22 cellular contexts compared by ENCODE assay signal in the genomic region with DNA sequence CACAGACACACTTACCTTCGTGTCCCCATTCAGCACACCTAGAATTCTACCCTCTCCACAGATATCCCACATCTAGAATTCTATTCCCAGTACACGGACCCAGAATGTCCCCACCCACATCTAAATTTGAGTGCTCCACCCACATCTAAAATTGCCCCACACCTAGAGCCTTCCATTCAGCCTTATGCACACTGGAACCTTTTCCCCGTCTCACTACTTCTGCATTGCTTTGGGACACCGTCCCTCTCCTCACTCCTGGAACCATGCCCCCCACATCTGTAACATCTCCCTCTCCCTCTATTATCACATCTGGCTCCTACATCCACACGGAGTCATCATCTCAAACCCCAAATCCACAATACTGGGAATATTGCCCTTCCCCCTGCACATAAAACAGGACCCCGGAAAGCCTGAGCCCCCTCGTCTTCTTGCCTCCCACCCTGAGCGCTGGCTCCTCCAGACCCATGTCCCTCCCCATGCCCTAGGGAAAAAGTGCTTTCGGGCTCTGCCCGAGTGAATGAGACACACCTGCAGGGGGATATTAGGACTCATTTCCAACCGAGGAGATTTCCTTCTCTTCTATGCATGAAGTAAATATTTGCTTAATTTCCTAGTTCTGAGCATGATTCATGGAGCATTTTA.
DNase-seq lines count a peak whose midpoint lies in the region; ATAC-seq and TF ChIP-seq lines count a peak whose summit lies in the region.
"Had no signal": no experiment of that assay in that cellular context is flagged by ENCODE, and none has a peak within 500 bp of the region (broad histone marks: within the 10 kb centered on the region; RNA-seq: fewer than 3 reads in every experiment).

No MANE protein-coding gene starts in this region.

- no peaks in the 10 kb centered on the region for H3K9me3 Mint-ChIP-seq in activated naive CD8-positive, alpha-beta T cell treated with anti-CD3 and anti-CD28 coated beads, Interleukin-2, amount 10 ng/mL, durations not matched to agents 7 days and 5 days
- no peaks in the 10 kb centered on the region for H3K9me3 Mint-ChIP-seq in activated naive CD8-positive, alpha-beta T cell treated with anti-CD3 and anti-CD28 coated beads, Interleukin-2, amount 50 U/mL, for 24 hours
- H3K9me3 Mint-ChIP-seq in stimulated activated naive CD8-positive, alpha-beta T cell treated with anti-CD3 and anti-CD28 coated beads, Interleukin-15, amount 100 ng/mL, for 72 hours = no peaks in the 10 kb centered on the region
- H3K9me3 Mint-ChIP-seq: activated CD4-positive, alpha-beta T cell treated with anti-CD3 and anti-CD28 coated beads, Interleukin-2, amount 10 ng/mL, durations not matched to agents 24 days and 14 days; activated naive CD4-positive, alpha-beta T cell treated with anti-CD3 and anti-CD28 coated beads, Interleukin-2, amount 50 U/mL, for 72 hours; activated T-cell treated with anti-CD3 and anti-CD28 coated beads, Interleukin-2, amount 50 U/mL, for 24 hours had no signal

- H3K4me1 ChIP-seq in upper lobe of right lung = no peaks in the 10 kb centered on the region
- no peaks in the 10 kb centered on the region for H3K4me1 ChIP-seq in effector memory CD4-positive, alpha-beta T cell (ENCODE audit: control insufficient read depth, insufficient read depth, low read length, poor library complexity, severe bottlenecking)
- H3K4me1 ChIP-seq: psoas muscle had no signal

- no peak for TF ChIP-seq CTCF in upper lobe of right lung (IDR thresholded peaks at IDR 0.05)

- H3K4me3 ChIP-seq in upper lobe of right lung = no peak overlapping the region
- no peak overlapping the region for H3K4me3 ChIP-seq in effector memory CD4-positive, alpha-beta T cell (ENCODE audit: insufficient read depth, low read depth, low read length, poor library complexity, severe bottlenecking)
- H3K4me3 ChIP-seq: K562, psoas muscle, smooth muscle cell had no signal

- H3K4me3 Mint-ChIP-seq in activated naive CD8-positive, alpha-beta T cell treated with anti-CD3 and anti-CD28 coated beads, Interleukin-2, amount 10 ng/mL, durations not matched to agents 7 days and 5 days = no peak overlapping the region
- H3K4me3 Mint-ChIP-seq in activated naive CD8-positive, alpha-beta T cell treated with anti-CD3 and anti-CD28 coated beads, Interleukin-2, amount 50 U/mL, for 24 hours = no peak overlapping the region
- no peak overlapping the region for H3K4me3 Mint-ChIP-seq in stimulated activated naive CD8-positive, alpha-beta T cell treated with anti-CD3 and anti-CD28 coated beads, Interleukin-15, amount 100 ng/mL, for 72 hours
- H3K4me3 Mint-ChIP-seq: activated CD4-positive, alpha-beta T cell treated with anti-CD3 and anti-CD28 coated beads, Interleukin-2, amount 10 ng/mL, durations not matched to agents 24 days and 14 days; activated T-cell treated with anti-CD3 and anti-CD28 coated beads, Interleukin-2, amount 50 U/mL, for 24 hours; CD14-positive monocyte had no signal

- no peak for ATAC-seq in activated naive CD8-positive, alpha-beta T cell treated with anti-CD3 and anti-CD28 coated beads, Interleukin-2, amount 10 ng/mL, durations not matched to agents 7 days and 5 days (ENCODE audit: low read depth)
- no peak for ATAC-seq in activated naive CD8-positive, alpha-beta T cell treated with anti-CD3 and anti-CD28 coated beads, Interleukin-2, amount 50 U/mL, for 24 hours
- ATAC-seq in upper lobe of right lung = no peak
- ATAC-seq in stimulated activated naive CD8-positive, alpha-beta T cell treated with anti-CD3 and anti-CD28 coated beads, Interleukin-15, amount 100 ng/mL, for 72 hours = no peak
- ATAC-seq: activated naive CD4-positive, alpha-beta T cell treated with anti-CD3 and anti-CD28 coated beads, Interleukin-2, amount 50 U/mL, for 72 hours; K562; psoas muscle had no signal

- H3K9me3 ChIP-seq in upper lobe of right lung = no peaks in the 10 kb centered on the region
- H3K9me3 ChIP-seq in effector memory CD4-positive, alpha-beta T cell (ENCODE audit: control insufficient read depth, low read length) = no peaks in the 10 kb centered on the region
- H3K9me3 ChIP-seq: psoas muscle had no signal

- H3K36me3 ChIP-seq in upper lobe of right lung = no peaks in the 10 kb centered on the region
- H3K36me3 ChIP-seq in effector memory CD4-positive, alpha-beta T cell (ENCODE audit: control insufficient read depth, insufficient read depth, low read length) = no peaks in the 10 kb centered on the region

- H3K27me3 ChIP-seq in upper lobe of right lung = no peaks in the 10 kb centered on the region
- H3K27me3 ChIP-seq in effector memory CD4-positive, alpha-beta T cell (replicated peaks; ENCODE audit: control insufficient read depth, insufficient read depth, low read length, poor library complexity, severe bottlenecking) = no peaks in the 10 kb centered on the region

- no peak overlapping the region for H3K27ac ChIP-seq in upper lobe of right lung
- H3K27ac ChIP-seq in effector memory CD4-positive, alpha-beta T cell (ENCODE audit: insufficient read depth, low read length, poor library complexity, severe bottlenecking) = no peak overlapping the region
- H3K27ac ChIP-seq: psoas muscle had no signal

- H3K27me3 Mint-ChIP-seq in activated naive CD8-positive, alpha-beta T cell treated with anti-CD3 and anti-CD28 coated beads, Interleukin-2, amount 10 ng/mL, durations not matched to agents 7 days and 5 days = peaks cover 4% of the 10 kb centered on the region
- H3K27me3 Mint-ChIP-seq in activated naive CD8-positive, alpha-beta T cell treated with anti-CD3 and anti-CD28 coated beads, Interleukin-2, amount 50 U/mL, for 24 hours = peaks cover 9% of the 10 kb centered on the region
- H3K27me3 Mint-ChIP-seq in stimulated activated naive CD8-positive, alpha-beta T cell treated with anti-CD3 and anti-CD28 coated beads, Interleukin-15, amount 100 ng/mL, for 72 hours = peaks cover 12% of the 10 kb centered on the region

- no peaks in the 10 kb centered on the region for H3K4me1 Mint-ChIP-seq in activated naive CD8-positive, alpha-beta T cell treated with anti-CD3 and anti-CD28 coated beads, Interleukin-2, amount 10 ng/mL, durations not matched to agents 7 days and 5 days
- no peaks in the 10 kb centered on the region for H3K4me1 Mint-ChIP-seq in activated naive CD8-positive, alpha-beta T cell treated with anti-CD3 and anti-CD28 coated beads, Interleukin-2, amount 50 U/mL, for 24 hours
- no peaks in the 10 kb centered on the region for H3K4me1 Mint-ChIP-seq in stimulated activated naive CD8-positive, alpha-beta T cell treated with anti-CD3 and anti-CD28 coated beads, Interleukin-15, amount 100 ng/mL, for 72 hours
- H3K4me1 Mint-ChIP-seq: activated CD4-positive, alpha-beta T cell treated with anti-CD3 and anti-CD28 coated beads, Interleukin-2, amount 10 ng/mL, durations not matched to agents 24 days and 14 days had no signal

- DNase-seq in activated naive CD8-positive, alpha-beta T cell treated with anti-CD3 and anti-CD28 coated beads, Interleukin-2, amount 10 ng/mL, durations not matched to agents 7 days and 5 days = peak; percentile 9
- no peak for DNase-seq in activated naive CD8-positive, alpha-beta T cell treated with anti-CD3 and anti-CD28 coated beads, Interleukin-2, amount 50 U/mL, for 24 hours
- peak; percentile 24 for DNase-seq in NCI-H774 (lab: John Stamatoyannopoulos, UW)
- peak; percentile 2 for DNase-seq in iPS-NIHi11 (ENCODE audit: low spot score)
- peak; percentile 51 for DNase-seq in upper lobe of right lung
- DNase-seq in 8988T = no peak
- DNase-seq in effector memory CD4-positive, alpha-beta T cell = no peak
- no peak for DNase-seq in stimulated activated naive CD8-positive, alpha-beta T cell treated with anti-CD3 and anti-CD28 coated beads, Interleukin-15, amount 100 ng/mL, for 72 hours
- DNase-seq: activated CD4-positive, alpha-beta T cell treated with anti-CD3 and anti-CD28 coated beads, Interleukin-2, amount 10 ng/mL, durations not matched to agents 24 days and 14 days; DMS79; foreskin fibroblast; midbrain; MV-4-11; NCI-H2107; substantia nigra; T-helper 1 cell had no signal

- H3K27ac Mint-ChIP-seq in activated naive CD8-positive, alpha-beta T cell treated with anti-CD3 and anti-CD28 coated beads, Interleukin-2, amount 10 ng/mL, durations not matched to agents 7 days and 5 days = no peak overlapping the region
- no peak overlapping the region for H3K27ac Mint-ChIP-seq in activated naive CD8-positive, alpha-beta T cell treated with anti-CD3 and anti-CD28 coated beads, Interleukin-2, amount 50 U/mL, for 24 hours
- H3K27ac Mint-ChIP-seq in stimulated activated naive CD8-positive, alpha-beta T cell treated with anti-CD3 and anti-CD28 coated beads, Interleukin-15, amount 100 ng/mL, for 72 hours = no peak overlapping the region
- H3K27ac Mint-ChIP-seq: activated CD4-positive, alpha-beta T cell treated with anti-CD3 and anti-CD28 coated beads, Interleukin-2, amount 10 ng/mL, durations not matched to agents 24 days and 14 days; activated naive CD4-positive, alpha-beta T cell treated with anti-CD3 and anti-CD28 coated beads, Interleukin-2, amount 50 U/mL, for 72 hours; activated T-cell treated with anti-CD3 and anti-CD28 coated beads, Interleukin-2, amount 50 U/mL, for 24 hours; CD14-positive monocyte had no signal

- intact Hi-C loops in upper lobe of right lung (cut with DNase I) = no loop called here

- no peaks in the 10 kb centered on the region for H3K36me3 Mint-ChIP-seq in activated naive CD8-positive, alpha-beta T cell treated with anti-CD3 and anti-CD28 coated beads, Interleukin-2, amount 10 ng/mL, durations not matched to agents 7 days and 5 days
- H3K36me3 Mint-ChIP-seq in activated naive CD8-positive, alpha-beta T cell treated with anti-CD3 and anti-CD28 coated beads, Interleukin-2, amount 50 U/mL, for 24 hours (ENCODE audit: low read depth) = no peaks in the 10 kb centered on the region
- H3K36me3 Mint-ChIP-seq: activated naive CD4-positive, alpha-beta T cell treated with anti-CD3 and anti-CD28 coated beads, Interleukin-2, amount 50 U/mL, for 72 hours; CD14-positive monocyte had no signal

- POLR2A ChIA-PET in activated naive CD8-positive, alpha-beta T cell treated with anti-CD3 and anti-CD28 coated beads, Interleukin-2, amount 10 ng/mL, durations not matched to agents 7 days and 5 days (lab: Charles Lee) = no interaction called here

Comparison
In these comparisons a context has a peak if more than half of its experiments do, and no peak if none do; other contexts are left out.
1. DNase-seq: peak in activated naive CD8-positive, alpha-beta T cell treated with anti-CD3 and anti-CD28 coated beads, Interleukin-2, amount 10 ng/mL, durations not matched to agents 7 days and 5 days (single experiment), NCI-H774 (single experiment), iPS-NIHi11 (single experiment) and upper lobe of right lung (single experiment); none in activated naive CD8-positive, alpha-beta T cell treated with anti-CD3 and anti-CD28 coated beads, Interleukin-2, amount 50 U/mL, for 24 hours (single experiment), 8988T (single experiment), effector memory CD4-positive, alpha-beta T cell (0 of 3) and stimulated activated naive CD8-positive, alpha-beta T cell treated with anti-CD3 and anti-CD28 coated beads, Interleukin-15, amount 100 ng/mL, for 72 hours (0 of 2).